ENCODE assay signal across 18 cellular contexts in the genomic region with DNA sequence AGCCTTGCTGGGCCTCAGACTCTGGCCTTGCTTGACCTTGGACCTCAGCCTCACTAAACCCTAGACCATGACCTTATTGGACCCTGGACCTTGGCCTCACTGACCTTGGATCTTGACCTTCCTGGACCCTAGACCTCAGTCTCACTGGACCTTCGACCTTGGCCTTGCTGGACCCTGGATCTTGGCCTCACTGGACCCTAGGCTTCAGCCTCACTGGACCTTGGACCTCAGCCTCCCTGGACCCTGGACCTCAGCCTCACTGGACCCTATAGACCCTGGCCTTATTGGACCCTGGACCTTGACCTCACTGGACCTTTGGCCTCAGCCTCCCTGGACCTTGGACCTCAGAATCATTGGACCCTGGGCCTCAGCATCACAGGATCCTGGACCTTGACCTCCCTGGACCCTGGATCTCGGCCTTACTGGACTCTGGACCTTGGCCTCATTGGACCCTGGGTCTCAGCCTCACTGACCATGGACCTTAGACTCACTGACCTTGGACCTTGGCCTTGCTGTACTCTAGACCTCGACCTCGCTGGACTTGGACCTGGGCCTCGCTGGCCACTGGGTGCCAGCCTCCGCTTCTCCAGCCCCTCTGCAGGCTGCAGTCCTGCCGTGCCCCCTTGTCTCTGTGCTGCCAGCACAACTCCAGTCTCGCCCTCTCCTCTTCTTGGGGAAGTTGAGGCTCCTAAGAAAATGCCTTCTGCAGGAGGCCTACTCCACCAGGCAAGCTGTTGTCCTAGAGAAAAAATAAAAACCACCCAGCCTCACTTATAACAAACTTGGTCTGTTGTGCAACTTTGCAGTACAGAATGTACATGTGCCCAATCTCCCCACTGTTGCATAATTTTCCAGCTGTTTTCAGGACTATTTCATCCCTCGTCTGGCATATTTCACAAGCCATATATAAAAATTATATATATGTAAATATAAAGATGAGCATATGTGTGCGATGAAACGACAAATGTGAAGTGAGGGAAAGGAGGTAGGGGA. TPM values are rescaled to one million over a fixed set of nuclear protein-coding genes. Genes with fewer than 3 reads are reported as not detected.
A peak's percentile ranks its signal among the peaks of the same experiment; 100 is the strongest.
DNase-seq lines count a peak whose midpoint lies in the region; ATAC-seq and TF ChIP-seq lines count a peak whose summit lies in the region.
"Had no signal": no experiment of that assay in that cellular context is flagged by ENCODE, and none has a peak within 500 bp of the region (broad histone marks: within the 10 kb centered on the region; RNA-seq: fewer than 3 reads in every experiment).

No MANE protein-coding gene starts in this region.

- H3K27ac ChIP-seq in hepatocyte (peak overlapping the region; percentile 83), GM23338 (ENCODE audit: low read depth) (no peak overlapping the region)
- H3K27ac ChIP-seq: BLaER1, parathyroid adenoma had no signal

- H3K4me2 ChIP-seq in hepatocyte (peak overlapping the region; percentile 25), GM23338 (no peak overlapping the region)
- H3K4me2 ChIP-seq: BLaER1 had no signal

- DNase-seq in LHCN-M2 (ENCODE audit: low read depth) (peak; percentile 79), choroid plexus epithelial cell (ENCODE audit: low read depth) (peak; percentile 95), hepatocyte (ENCODE audit: low spot score) (peak; percentile 57), GM23338 (ENCODE audit: low spot score) (no peak), NCI-H187 treated with DMSO at 0.1 percent for 48 hours (lab: John Stamatoyannopoulos, UW) (no peak), NCI-H1105 (lab: John Stamatoyannopoulos, UW) (no peak)
- DNase-seq: activated naive CD4-positive, alpha-beta T cell treated with Interleukin-2 at 50 U/mL for 16 hours; central memory CD4-positive, alpha-beta T cell; DMS79; KBM-7; midbrain; NCI-H2029 treated with DMSO at 0.1 percent for 48 hours; stimulated activated CD4-positive, alpha-beta T cell treated with anti-CD3 and anti-CD28 coated beads, Interleukin-2, amount 100 ng/mL, for 48 hours had no signal

- H3K36me3 ChIP-seq in hepatocyte (replicated peaks; ENCODE audit: insufficient read depth, low read depth) (no peaks in the 10 kb centered on the region), GM23338 (ENCODE audit: insufficient read depth) (no peaks in the 10 kb centered on the region)
- H3K36me3 ChIP-seq: BLaER1 had no signal

- no peaks in the 10 kb centered on the region for H3K36me3 Mint-ChIP-seq in stimulated activated memory B cell treated with anti-CD40 and anti-IgM and Interleukin-4, amounts not matched to agents 10 μg/mL and 1 μg/mL and 100 μg/mL, for 72 hours
- no peaks in the 10 kb centered on the region for H3K36me3 Mint-ChIP-seq in GM23338 (ENCODE audit: low read depth)

- no peaks in the 10 kb centered on the region for H3K79me2 ChIP-seq in hepatocyte
- H3K79me2 ChIP-seq in GM23338 (replicated peaks; ENCODE audit: insufficient read depth), result no peaks in the 10 kb centered on the region
- H3K79me2 ChIP-seq: parathyroid adenoma had no signal

- WGBS in hepatocyte (ENCODE audit: low lambda C conversion rate, missing lambda C conversion rate), result 85% methylated on average over 11 of the region's 11 CpGs

- H3K4me3 ChIP-seq in choroid plexus epithelial cell (ENCODE audit: low read depth, low read length) (no peak overlapping the region), hepatocyte (no peak overlapping the region), GM23338 (no peak overlapping the region)
- H3K4me3 ChIP-seq: BLaER1 had no signal

- H3K9me3 Mint-ChIP-seq in stimulated activated memory B cell treated with anti-CD40 and anti-IgM and Interleukin-4, amounts not matched to agents 10 μg/mL and 1 μg/mL and 100 μg/mL, for 72 hours, result no peaks in the 10 kb centered on the region
- no peaks in the 10 kb centered on the region for H3K9me3 Mint-ChIP-seq in GM23338

- H3K27me3 Mint-ChIP-seq in stimulated activated memory B cell treated with anti-CD40 and anti-IgM and Interleukin-4, amounts not matched to agents 10 μg/mL and 1 μg/mL and 100 μg/mL, for 72 hours, result peaks cover 7% of the 10 kb centered on the region
- H3K27me3 Mint-ChIP-seq in GM23338 (ENCODE audit: insufficient read depth, low read depth, poor library complexity), result peaks cover 12% of the 10 kb centered on the region

- H2AFZ ChIP-seq in hepatocyte (no peak overlapping the region), GM23338 (no peak overlapping the region)
- H2AFZ ChIP-seq: parathyroid adenoma had no signal

- H3F3A ChIP-seq in GM23338 (replicated peaks; ENCODE audit: low read depth), result no peaks in the 10 kb centered on the region

- H3K4me1 ChIP-seq in hepatocyte (ENCODE audit: insufficient read depth), result peaks cover 10% of the 10 kb centered on the region
- no peaks in the 10 kb centered on the region for H3K4me1 ChIP-seq in GM23338 (ENCODE audit: insufficient read depth)
- H3K4me1 ChIP-seq: BLaER1, parathyroid adenoma had no signal

- no peaks in the 10 kb centered on the region for H3K9me2 ChIP-seq in hepatocyte (replicated peaks; ENCODE audit: insufficient read depth)
- H3K9me2 ChIP-seq in GM23338 (ENCODE audit: insufficient read depth), result 0 out of 2 replicates have a peak, but pooled peaks cover 3% of the 10 kb centered on the region

- peak; percentile 5 for ATAC-seq in stimulated activated memory B cell treated with anti-CD40 and anti-IgM and Interleukin-4, amounts not matched to agents 10 μg/mL and 1 μg/mL and 100 μg/mL, for 72 hours
- ATAC-seq in GM23338 (no peak), GM18505 (IDR thresholded peaks at IDR 0.05; ENCODE audit: unreplicated experiment) (no peak)

- H4K20me1 ChIP-seq in hepatocyte (ENCODE audit: insufficient read depth, poor library complexity, severe bottlenecking), result no peaks in the 10 kb centered on the region
- no peaks in the 10 kb centered on the region for H4K20me1 ChIP-seq in GM23338 (replicated peaks; ENCODE audit: insufficient read depth)
- H4K20me1 ChIP-seq: BLaER1 had no signal

- H3K27me3 ChIP-seq in hepatocyte, result no peaks in the 10 kb centered on the region
- H3K27me3 ChIP-seq in GM23338 (ENCODE audit: insufficient read depth), result no peaks in the 10 kb centered on the region
- H3K27me3 ChIP-seq: BLaER1 had no signal

- no peak overlapping the region for H3K27ac Mint-ChIP-seq in stimulated activated memory B cell treated with anti-CD40 and anti-IgM and Interleukin-4, amounts not matched to agents 10 μg/mL and 1 μg/mL and 100 μg/mL, for 72 hours
- H3K27ac Mint-ChIP-seq in GM23338, result no peak overlapping the region

- no peak for TF ChIP-seq POLR2A in GM18505 (IDR thresholded peaks at IDR 0.05; ENCODE audit: borderline replicate concordance, extremely low read depth, insufficient read depth, insufficient read length)

- TF ChIP-seq CTCF in choroid plexus epithelial cell (conservative IDR thresholded peaks at IDR 0.05; ENCODE audit: low read depth, low read length) (no peak), hepatocyte (IDR thresholded peaks at IDR 0.05; ENCODE audit: poor library complexity) (no peak), GM23338 (conservative IDR thresholded peaks at IDR 0.05; ENCODE audit: low read depth in 2 of 2) (no peak)

- no peaks in the 10 kb centered on the region for H3K4me1 Mint-ChIP-seq in stimulated activated memory B cell treated with anti-CD40 and anti-IgM and Interleukin-4, amounts not matched to agents 10 μg/mL and 1 μg/mL and 100 μg/mL, for 72 hours
- no peaks in the 10 kb centered on the region; the same call in 2 of the 3 replicates for H3K4me1 Mint-ChIP-seq in GM23338

- H3K9me3 ChIP-seq in hepatocyte (ENCODE audit: low read depth), result no peaks in the 10 kb centered on the region
- H3K9me3 ChIP-seq: BLaER1 had no signal

- H3K4me3 Mint-ChIP-seq in stimulated activated memory B cell treated with anti-CD40 and anti-IgM and Interleukin-4, amounts not matched to agents 10 μg/mL and 1 μg/mL and 100 μg/mL, for 72 hours, result no peak overlapping the region
- no peak overlapping the region for H3K4me3 Mint-ChIP-seq in GM23338

TF ChIP-seq in GM23338, 12 proteins besides CTCF, POLR2A, EP300 and RAD21 (continues in another document):
- TF ChIP-seq EZH2 (IDR thresholded peaks at IDR 0.05; ENCODE audit: low read depth, unreplicated experiment) (no peak), EZH2phosphoT487 (IDR thresholded peaks at IDR 0.05; ENCODE audit: unreplicated experiment) (no peak), CREB1 (CRISPR knock-in tag; IDR thresholded peaks at IDR 0.05; ENCODE audit: low read depth) (no peak), POLR2AphosphoS5 (IDR thresholded peaks at IDR 0.05; ENCODE audit: low read depth) (no peak), NANOG (IDR thresholded peaks at IDR 0.05; ENCODE audit: borderline replicate concordance) (no peak), ZNF114 (CRISPR knock-in tag; IDR thresholded peaks at IDR 0.05) (no peak)
- TF ChIP-seq, protein P1, sequence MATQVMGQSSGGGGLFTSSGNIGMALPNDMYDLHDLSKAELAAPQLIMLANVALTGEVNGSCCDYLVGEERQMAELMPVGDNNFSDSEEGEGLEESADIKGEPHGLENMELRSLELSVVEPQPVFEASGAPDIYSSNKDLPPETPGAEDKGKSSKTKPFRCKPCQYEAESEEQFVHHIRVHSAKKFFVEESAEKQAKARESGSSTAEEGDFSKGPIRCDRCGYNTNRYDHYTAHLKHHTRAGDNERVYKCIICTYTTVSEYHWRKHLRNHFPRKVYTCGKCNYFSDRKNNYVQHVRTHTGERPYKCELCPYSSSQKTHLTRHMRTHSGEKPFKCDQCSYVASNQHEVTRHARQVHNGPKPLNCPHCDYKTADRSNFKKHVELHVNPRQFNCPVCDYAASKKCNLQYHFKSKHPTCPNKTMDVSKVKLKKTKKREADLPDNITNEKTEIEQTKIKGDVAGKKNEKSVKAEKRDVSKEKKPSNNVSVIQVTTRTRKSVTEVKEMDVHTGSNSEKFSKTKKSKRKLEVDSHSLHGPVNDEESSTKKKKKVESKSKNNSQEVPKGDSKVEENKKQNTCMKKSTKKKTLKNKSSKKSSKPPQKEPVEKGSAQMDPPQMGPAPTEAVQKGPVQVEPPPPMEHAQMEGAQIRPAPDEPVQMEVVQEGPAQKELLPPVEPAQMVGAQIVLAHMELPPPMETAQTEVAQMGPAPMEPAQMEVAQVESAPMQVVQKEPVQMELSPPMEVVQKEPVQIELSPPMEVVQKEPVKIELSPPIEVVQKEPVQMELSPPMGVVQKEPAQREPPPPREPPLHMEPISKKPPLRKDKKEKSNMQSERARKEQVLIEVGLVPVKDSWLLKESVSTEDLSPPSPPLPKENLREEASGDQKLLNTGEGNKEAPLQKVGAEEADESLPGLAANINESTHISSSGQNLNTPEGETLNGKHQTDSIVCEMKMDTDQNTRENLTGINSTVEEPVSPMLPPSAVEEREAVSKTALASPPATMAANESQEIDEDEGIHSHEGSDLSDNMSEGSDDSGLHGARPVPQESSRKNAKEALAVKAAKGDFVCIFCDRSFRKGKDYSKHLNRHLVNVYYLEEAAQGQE (IDR thresholded peaks at IDR 0.05; ENCODE audit: unreplicated experiment), result no peak

RNA-seq across cellular contexts. Expression of a gene that starts 11.0 kb away (rescaled TPM):
- total RNA-seq in LHCN-M2 (2014; rRNA removed) (20.7 and 24.1 TPM in 2 replicates), hepatocyte (45.7 and 55.4 TPM in 2 replicates)
- polyA plus RNA-seq in LHCN-M2 (2012), result 28.2 TPM
- polyA plus RNA-seq in hepatocyte (68.0 and 78.8 TPM in 2 replicates), GM23338 (2016; fragmentation: Nextera tagmentation; extraction: Ambion mirVana) (1.6 and 2.1 TPM in 2 replicates)
- 6.4 and 8.1 TPM in 2 replicates for total RNA-seq in GM23338 (2014; rRNA removed; shearing (Covaris generic))
- total RNA-seq: SK-MEL-5 had no signal

Comparison
In these comparisons a context has a peak if more than half of its experiments do, and no peak if none do; other contexts are left out.
1. DNase-seq: peak in LHCN-M2 (single experiment), choroid plexus epithelial cell (single experiment) and hepatocyte (single experiment); none in GM23338 (single experiment), NCI-H187 treated with DMSO at 0.1 percent for 48 hours (single experiment) and NCI-H1105 (single experiment).